ENCODE assay signal across 22 cellular contexts in the genomic region with DNA sequence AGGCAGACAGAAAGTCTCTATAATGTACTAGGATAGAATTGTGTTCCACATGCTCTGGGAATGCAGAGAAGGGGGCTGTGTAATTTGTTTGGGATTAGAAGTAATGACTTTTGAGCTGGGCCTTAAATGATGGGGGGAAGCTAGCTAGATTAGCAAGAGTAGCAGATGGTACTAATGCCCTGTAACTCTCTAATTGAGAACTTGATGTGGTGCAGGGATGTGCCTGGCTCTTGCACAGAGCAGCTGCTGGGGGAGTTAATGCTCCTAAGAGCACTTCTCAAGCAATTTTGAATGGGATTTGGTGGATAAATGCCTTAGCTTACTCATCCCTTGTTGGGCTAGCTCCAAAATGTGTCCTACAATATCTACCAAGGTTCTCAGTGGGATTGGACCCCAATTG. TPM values are rescaled to one million over a fixed set of nuclear protein-coding genes. Genes with fewer than 3 reads are reported as not detected.
A peak's percentile ranks its signal among the peaks of the same experiment; 100 is the strongest.
DNase-seq lines count a peak whose midpoint lies in the region; ATAC-seq and TF ChIP-seq lines count a peak whose summit lies in the region.
"Had no signal": no experiment of that assay in that cellular context is flagged by ENCODE, and none has a peak within 500 bp of the region (broad histone marks: within the 10 kb centered on the region; RNA-seq: fewer than 3 reads in every experiment).

No MANE protein-coding gene starts in this region.

- DNase-seq in DMS 273 (lab: John Stamatoyannopoulos, UW; ENCODE audit: unreplicated experiment) (peak; percentile 84), NCI-H2171 (lab: John Stamatoyannopoulos, UW) (peak; percentile 28), NCI-H69 (lab: John Stamatoyannopoulos, UW) (peak; percentile 29), mesenchymal stem cell (no peak), GM10248 (ENCODE audit: extremely low spot score) (no peak), activated gamma-delta T cell (lab: John Stamatoyannopoulos, UW) (no peak)
- DNase-seq: CD8-positive, alpha-beta memory T cell; GOT3; HFFc6; Kasumi-1; NCI-H1092 treated with DMSO at 0.1 percent for 48 hours; NCI-H1436; NCI-H1930; NCI-H2107; NCI-H226; NCI-H526; T-helper 2 cell had no signal

- POLR2A ChIA-PET in GM10248 (lab: Yijun Ruan, JAX): no interaction called here

- H2BK120ac ChIP-seq in mesenchymal stem cell (ENCODE audit: low read depth, low read length): no peak overlapping the region

- ATAC-seq in HG03565 (IDR thresholded peaks at IDR 0.05; ENCODE audit: unreplicated experiment): no peak
- ATAC-seq: A549, K562 had no signal

- no peak overlapping the region for H3K27ac ChIP-seq in mesenchymal stem cell (ENCODE audit: low read length, poor library complexity, severe bottlenecking)
- H3K27ac ChIP-seq: A549, C4-2B had no signal

- H4K91ac ChIP-seq in mesenchymal stem cell (ENCODE audit: low read length): peak overlapping the region; percentile 28

- H3K9ac ChIP-seq in mesenchymal stem cell (ENCODE audit: low read length): no peak overlapping the region

- CTCF ChIA-PET in GM10248 (lab: Yijun Ruan, JAX): interaction anchor here (0.8 to 1.4 kb wide), 3 partner anchors 9 to 11 kb away, joined by 3 to 5 read pairs (median 4); no protein-coding TSS in a partner anchor

- H3K27me3 ChIP-seq in mesenchymal stem cell (ENCODE audit: control insufficient read depth in 1 of 2, insufficient read depth in 1 of 2, low read length in 2 of 2): peaks cover 9 to 27% of the 10 kb centered on the region in 2 experiments

- no peak overlapping the region for H3K4me2 ChIP-seq in mesenchymal stem cell (ENCODE audit: low read length, poor library complexity, severe bottlenecking)
- H3K4me2 ChIP-seq: A549 had no signal

- peaks cover 3% of the 10 kb centered on the region for H3K9me3 ChIP-seq in mesenchymal stem cell (ENCODE audit: control insufficient read depth, low read length)
- H3K9me3 ChIP-seq: HAP-1 had no signal

- no peak overlapping the region for H3K14ac ChIP-seq in mesenchymal stem cell (ENCODE audit: low read length in 2 of 2)

- H3K4me1 ChIP-seq in mesenchymal stem cell (ENCODE audit: control insufficient read depth, insufficient read depth, low read depth, low read length): peaks cover 2% of the 10 kb centered on the region
- H3K4me1 ChIP-seq: A549, HAP-1 had no signal

- no peaks in the 10 kb centered on the region for H3K36me3 ChIP-seq in mesenchymal stem cell (ENCODE audit: control insufficient read depth in 1 of 2, insufficient read depth in 2 of 2, low read depth in 1 of 2, low read length in 2 of 2)
- H3K36me3 ChIP-seq: HAP-1 had no signal

- no peak overlapping the region for H4K8ac ChIP-seq in mesenchymal stem cell (ENCODE audit: low read length)

- H3K4me3 ChIP-seq in mesenchymal stem cell (ENCODE audit: insufficient read depth in 1 of 2, low read depth in 1 of 2, low read length in 2 of 2): no peak overlapping the region
- H3K4me3 ChIP-seq: A549, HAP-1, K562 had no signal

- H2BK5ac ChIP-seq in mesenchymal stem cell (ENCODE audit: low read depth, low read length, poor library complexity, severe bottlenecking): no peak overlapping the region

- no peak overlapping the region for H2BK15ac ChIP-seq in mesenchymal stem cell (ENCODE audit: low read depth, poor library complexity, severe bottlenecking)

- H3K79me1 ChIP-seq in mesenchymal stem cell (replicated peaks; ENCODE audit: low read length, poor library complexity, severe bottlenecking): no peaks in the 10 kb centered on the region

- H3K4ac ChIP-seq in mesenchymal stem cell (ENCODE audit: low read depth in 1 of 2, low read length in 2 of 2): no peak overlapping the region

- H3K18ac ChIP-seq in mesenchymal stem cell (ENCODE audit: low read depth in 1 of 2, low read length in 2 of 2): no peak overlapping the region

- no peak for TF ChIP-seq CTCF in GM10248 (IDR thresholded peaks at IDR 0.05; ENCODE audit: control extremely low read depth, extremely low read depth, low read depth, missing control alignments)

- H2AK5ac ChIP-seq in mesenchymal stem cell (ENCODE audit: low read length, severe bottlenecking): no peak overlapping the region

- H2AFZ ChIP-seq in mesenchymal stem cell (ENCODE audit: low read depth, low read length): no peak overlapping the region

- H3K23ac ChIP-seq in mesenchymal stem cell (ENCODE audit: low read length in 2 of 2): no peak overlapping the region

- no peak overlapping the region for H2BK12ac ChIP-seq in mesenchymal stem cell (ENCODE audit: low read length in 2 of 2)

RNA-seq across cellular contexts. Expression of a gene that starts 12.4 kb away (rescaled TPM):
- 0.04 TPM for polyA plus RNA-seq in mesenchymal stem cell (2013, experiment 1 of 2)
- 0.05 TPM for polyA plus RNA-seq in mesenchymal stem cell (2013, experiment 2 of 2)
- polyA plus RNA-seq: CD8-positive, alpha-beta memory T cell had no signal

Comparison
In these comparisons a context has a peak if more than half of its experiments do, and no peak if none do; other contexts are left out.
1. DNase-seq: peak in DMS 273 (single experiment), NCI-H2171 (single experiment) and NCI-H69 (single experiment); none in mesenchymal stem cell (single experiment), GM10248 (single experiment) and activated gamma-delta T cell (single experiment).